19 cellular contexts compared by ENCODE assay signal in the genomic region with DNA sequence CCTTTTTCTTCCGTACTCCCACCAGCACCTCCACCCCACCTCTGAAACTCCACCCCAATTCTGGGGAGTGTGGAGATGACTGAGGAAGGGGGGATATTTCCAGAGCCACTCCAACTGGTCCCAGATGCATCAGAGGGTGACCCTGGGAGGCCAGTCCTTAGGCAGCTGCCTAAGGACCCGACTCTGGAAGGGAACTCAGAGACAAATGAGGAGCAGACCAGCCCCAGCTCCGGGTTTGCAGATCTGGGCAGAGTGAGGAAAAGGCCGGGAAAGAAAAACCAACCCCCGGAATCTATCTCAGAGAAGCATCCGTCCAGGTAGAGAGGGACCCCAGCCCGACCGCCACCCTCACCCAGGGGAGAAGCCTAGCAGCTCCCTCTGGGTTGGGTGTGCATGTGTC. TPM values are rescaled to one million over a fixed set of nuclear protein-coding genes. Genes with fewer than 3 reads are reported as not detected.
DNase-seq lines count a peak whose midpoint lies in the region; ATAC-seq and TF ChIP-seq lines count a peak whose summit lies in the region.
"Had no signal": no experiment of that assay in that cellular context is flagged by ENCODE, and none has a peak within 500 bp of the region (broad histone marks: within the 10 kb centered on the region; RNA-seq: fewer than 3 reads in every experiment).

No MANE protein-coding gene starts in this region.

- POLR2A ChIA-PET in Caco-2 (lab: Charles Lee) (no interaction called here), Panc1 (lab: Charles Lee) (no interaction called here)

- no peaks in the 10 kb centered on the region for H3K36me3 Mint-ChIP-seq in Caco-2 (ENCODE audit: insufficient read depth, unreplicated experiment)

- H3K4me2 ChIP-seq in hepatocyte (no peak overlapping the region), osteoblast (ENCODE audit: insufficient read depth, low read length) (no peak overlapping the region)

- H3K36me3 ChIP-seq in Caco-2 (ENCODE audit: control insufficient read depth, insufficient read depth, low read length) = no peaks in the 10 kb centered on the region
- no peaks in the 10 kb centered on the region for H3K36me3 ChIP-seq in Panc1 (ENCODE audit: control insufficient read depth, insufficient read depth, low read length)
- H3K36me3 ChIP-seq in hepatocyte (replicated peaks; ENCODE audit: insufficient read depth, low read depth) = no peaks in the 10 kb centered on the region
- no peaks in the 10 kb centered on the region for H3K36me3 ChIP-seq in osteoblast (ENCODE audit: insufficient read depth, low read length)
- H3K36me3 ChIP-seq: SJCRH30 had no signal

- BruUV-seq in Caco-2 (replicated peaks; lab: Mats Ljungman, UMichigan) (no TSS peak), Panc1 (replicated peaks; lab: Mats Ljungman, UMichigan) (no TSS peak)

- CTCF ChIA-PET in Caco-2 (lab: Charles Lee) = interaction anchor here (2.2 kb wide), 1 partner anchor 67 kb away, joined by 8 read pairs; no protein-coding TSS in a partner anchor
- CTCF ChIA-PET in Panc1 (lab: Charles Lee) = no interaction called here

- H4K20me1 ChIP-seq in hepatocyte (ENCODE audit: insufficient read depth, poor library complexity, severe bottlenecking) (no peaks in the 10 kb centered on the region), osteoblast (ENCODE audit: insufficient read depth, low read length) (no peaks in the 10 kb centered on the region)

- peaks cover 29% of the 10 kb centered on the region for H3K4me1 Mint-ChIP-seq in Caco-2 (ENCODE audit: low read depth, unreplicated experiment)

- no peak for TF ChIP-seq CTCF in Caco-2 (IDR thresholded peaks at IDR 0.05; ENCODE audit: insufficient read depth in 1 of 2, low read depth in 1 of 2, low read length in 1 of 2, severe bottlenecking in 1 of 2, unreplicated experiment in 1 of 2)
- no peak for TF ChIP-seq CTCF in Panc1 (IDR thresholded peaks at IDR 0.05)
- TF ChIP-seq CTCF in hepatocyte (IDR thresholded peaks at IDR 0.05; ENCODE audit: poor library complexity) = no peak
- no peak for TF ChIP-seq CTCF in osteoblast (IDR thresholded peaks at IDR 0.05; ENCODE audit: extremely low read depth, low read depth, low read length)

- H3K9me2 ChIP-seq in hepatocyte (replicated peaks; ENCODE audit: insufficient read depth) = no peaks in the 10 kb centered on the region

- H3K4me1 ChIP-seq in Caco-2 (peaks cover 46% of the 10 kb centered on the region), Panc1 (ENCODE audit: control insufficient read depth, insufficient read depth, low read length) (peaks cover 40% of the 10 kb centered on the region), hepatocyte (ENCODE audit: insufficient read depth) (peaks cover 36% of the 10 kb centered on the region), osteoblast (ENCODE audit: insufficient read depth, low read length) (peaks cover 40% of the 10 kb centered on the region)

- H3K27me3 ChIP-seq in Caco-2 (replicated peaks; ENCODE audit: control insufficient read depth, insufficient read depth, low read length) = no peaks in the 10 kb centered on the region
- H3K27me3 ChIP-seq in Panc1 (ENCODE audit: control insufficient read depth, insufficient read depth, low read length) = no peaks in the 10 kb centered on the region
- no peaks in the 10 kb centered on the region for H3K27me3 ChIP-seq in hepatocyte
- no peaks in the 10 kb centered on the region for H3K27me3 ChIP-seq in osteoblast (ENCODE audit: insufficient read depth, low read length)
- H3K27me3 ChIP-seq: SJCRH30 had no signal

- H2AFZ ChIP-seq in hepatocyte (no peak overlapping the region), osteoblast (ENCODE audit: low read length) (no peak overlapping the region)

- peak overlapping the region; percentile 34; the same call in 1 of the 2 replicates for H3K27ac ChIP-seq in Panc1 (ENCODE audit: low read length)
- H3K27ac ChIP-seq in hepatocyte = peak overlapping the region; percentile 98
- H3K27ac ChIP-seq in osteoblast (ENCODE audit: low read depth, low read length) = no peak overlapping the region
- H3K27ac ChIP-seq: C4-2B, HL-60, SJCRH30 had no signal

- no peak overlapping the region for H3K4me3 Mint-ChIP-seq in Caco-2 (ENCODE audit: unreplicated experiment)

- H3K9me3 Mint-ChIP-seq in Caco-2 (ENCODE audit: unreplicated experiment) = no peaks in the 10 kb centered on the region

- WGBS in hepatocyte (ENCODE audit: low lambda C conversion rate, missing lambda C conversion rate) = 90% methylated on average over 8 of the region's 8 CpGs

- no peaks in the 10 kb centered on the region for H3K27me3 Mint-ChIP-seq in Caco-2 (ENCODE audit: insufficient read depth, unreplicated experiment)

- H3K4me3 ChIP-seq in Caco-2 (ENCODE audit: low read depth, low read length) (no peak overlapping the region), Panc1 (ENCODE audit: low read depth in 2 of 2, low read length in 2 of 2) (no peak overlapping the region), hepatocyte (no peak overlapping the region), osteoblast (ENCODE audit: insufficient read depth, low read length) (no peak overlapping the region)
- H3K4me3 ChIP-seq: SJCRH30 had no signal

- H3K79me2 ChIP-seq in hepatocyte (no peaks in the 10 kb centered on the region), osteoblast (ENCODE audit: insufficient read depth, low read length) (no peaks in the 10 kb centered on the region)

- intact Hi-C loops in Caco-2 (cut with micrococcal nuclease; ENCODE audit: unreplicated experiment) (no loop called here), Panc1 (cut with micrococcal nuclease; ENCODE audit: unreplicated experiment) (no loop called here), left ventricle myocardium superior (cut with micrococcal nuclease) (no loop called here)

- no peak for ATAC-seq in Panc1
- no peak for ATAC-seq in GM19395 (IDR thresholded peaks at IDR 0.05; ENCODE audit: unreplicated experiment)
- ATAC-seq in GM21717 (IDR thresholded peaks at IDR 0.05; ENCODE audit: unreplicated experiment) = no peak
- no peak for ATAC-seq in left ventricle myocardium superior
- ATAC-seq: PC-3 had no signal

- peak overlapping the region; percentile 88 for H3K27ac Mint-ChIP-seq in Caco-2 (ENCODE audit: unreplicated experiment)

- H3K9me3 ChIP-seq in Caco-2 (no peaks in the 10 kb centered on the region), Panc1 (ENCODE audit: control insufficient read depth, insufficient read depth, low read depth, low read length) (no peaks in the 10 kb centered on the region), hepatocyte (ENCODE audit: low read depth) (no peaks in the 10 kb centered on the region), osteoblast (ENCODE audit: low read depth, low read length) (no peaks in the 10 kb centered on the region)
- H3K9me3 ChIP-seq: SJCRH30 had no signal

- DNase-seq in Caco-2 (no peak), Panc1 (ENCODE audit: low read depth, low spot score) (no peak), hepatocyte (ENCODE audit: low spot score) (no peak), osteoblast (ENCODE audit: insufficient read length, low spot score, missing footprints) (peak; percentile 62), left ventricle myocardium superior (no peak)
- DNase-seq in NK-92 treated with Interleukin-12 subunit alpha and Interleukin-12 subunit beta, amount 100 ng/mL, for 24 hours (lab: John Stamatoyannopoulos, UW) = no peak
- DNase-seq: GDM1, GOT3, NCI-H1417, NCI-H187 treated with DMSO at 0.1 percent for 48 hours, NCI-H226, NCI-H524, NCI-H82, PC-3, SJCRH30 had no signal

- in situ Hi-C loops in Panc1 (cut with HindIII; ENCODE audit: low pct_unique_long_range_greater_than_20kb, low sequenced_read_pairs) = no loop called here

RNA-seq across cellular contexts. Expression of a gene that starts 41.5 kb away (rescaled TPM):
- total RNA-seq in Caco-2 (2022) (11.3 and 12.8 TPM in 2 replicates), Panc1 (2021; ENCODE audit: unreplicated experiment) (53.1 TPM), hepatocyte (130 and 172 TPM in 2 replicates), osteoblast (78.1 and 95.2 TPM in 2 replicates), left ventricle myocardium superior (11.1 TPM)
- 30.5 TPM for polyA plus RNA-seq in Panc1 (2012; ENCODE audit: insufficient read length)
- polyA plus RNA-seq in hepatocyte = 181 and 246 TPM in 2 replicates
